8 cellular contexts compared by ENCODE assay signal in genomic region chr19:12757544-12758274, GRCh38. TPM values are rescaled to one million over a fixed set of nuclear protein-coding genes. Genes with fewer than 3 reads are reported as not detected.
A peak's percentile ranks its signal among the peaks of the same experiment; 100 is the strongest.
DNase-seq lines count a peak whose midpoint lies in the region; ATAC-seq and TF ChIP-seq lines count a peak whose summit lies in the region.

No MANE protein-coding gene starts in this region.

- peak; percentile 94 for ATAC-seq in left lung

- intact Hi-C loops in left lung (cut with DNase I): loop anchor here in 1 of 2 donors (5.0 kb wide), 1 partner anchor 95 kb away; no protein-coding TSS in a partner anchor

- TF ChIP-seq CTCF in left lung (IDR thresholded peaks at IDR 0.05): peak; percentile 87 to 96

- no peak overlapping the region for H3K27ac ChIP-seq in left lung

- DNase-seq in SIG-M5 treated with dmso at 0.1 percent for 504 hours (lab: John Stamatoyannopoulos, UW; ENCODE audit: unreplicated experiment) (peak; percentile 7), SIG-M5 (lab: John Stamatoyannopoulos, UW) (no peak), NCI-H460 (ENCODE audit: extremely low read depth, low read depth) (peak; percentile 47), dermis microvascular lymphatic vessel endothelial cell (ENCODE audit: low read depth in 2 of 2) (peak; percentile 30 to 73), left lung (peak; percentile 70 to 93), ureter (ENCODE audit: low spot score) (no peak)
- DNase-seq in activated CD4-positive, alpha-beta T cell treated with anti-CD3 and anti-CD28 coated beads for 4 hours: peak; percentile 51 to 52
- peak; percentile 65 for DNase-seq in stimulated activated CD4-positive, alpha-beta T cell treated with anti-CD3 and anti-CD28 coated beads, Interleukin-4, amount 100 ng/mL, for 24 hours

- no peaks in the 10 kb centered on the region for H3K9me3 ChIP-seq in left lung

- peak overlapping the region; percentile 30 to 32 for H3K4me3 ChIP-seq in left lung

- peaks cover 0 to 10% of the 10 kb centered on the region in 2 donors for H3K36me3 ChIP-seq in left lung

- H3K27me3 ChIP-seq in left lung: peaks cover 0 to 39% of the 10 kb centered on the region in 2 donors

- H3K4me1 ChIP-seq in left lung: peaks cover 0 to 17% of the 10 kb centered on the region in 2 donors

RNA-seq across cellular contexts. Expression of gene BEST2, which starts 6.1 kb away (rescaled TPM):
- 0.22 TPM in 1 of 2 replicates, not detected in the other for total RNA-seq in NCI-H460 (2014; rRNA removed; shearing (Covaris generic))
- 0.07 and 1.8 TPM in 2 replicates for polyA plus RNA-seq in NCI-H460 (2014; cell fraction: nucleus; rRNA removed)
- total RNA-seq in dermis microvascular lymphatic vessel endothelial cell (not detected in 2 replicates), left lung (not detected), ureter (not detected)

RNA-seq across cellular contexts. Expression of gene HOOK2, which starts 17.6 kb away (rescaled TPM):
- 6.0 TPM in 2 replicates for total RNA-seq in NCI-H460 (2014; rRNA removed; shearing (Covaris generic))
- 52.1 and 63.4 TPM in 2 replicates for polyA plus RNA-seq in NCI-H460 (2014; cell fraction: nucleus; rRNA removed)
- total RNA-seq in dermis microvascular lymphatic vessel endothelial cell: 6.2 and 12.0 TPM in 2 replicates
- total RNA-seq in left lung: 10 to 100 TPM; 57.7 to 57.9 TPM
- total RNA-seq in ureter: 79.0 TPM

RNA-seq across cellular contexts. Expression of gene GET3, which starts 20.4 kb away (rescaled TPM):
- 50.9 and 53.9 TPM in 2 replicates for total RNA-seq in NCI-H460 (2014; rRNA removed; shearing (Covaris generic))
- polyA plus RNA-seq in NCI-H460 (2014; cell fraction: nucleus; rRNA removed): 60.9 and 83.3 TPM in 2 replicates
- total RNA-seq in dermis microvascular lymphatic vessel endothelial cell: 82.2 and 92.3 TPM in 2 replicates
- 10 to 100 TPM; 70.4 to 71.2 TPM for total RNA-seq in left lung
- 55.6 TPM for total RNA-seq in ureter

RNA-seq across cellular contexts. Expression of gene TRIR, which starts 23.2 kb away (rescaled TPM):
- 141 and 145 TPM in 2 replicates for total RNA-seq in NCI-H460 (2014; rRNA removed; shearing (Covaris generic))
- 217 and 225 TPM in 2 replicates for polyA plus RNA-seq in NCI-H460 (2014; cell fraction: nucleus; rRNA removed)
- total RNA-seq in dermis microvascular lymphatic vessel endothelial cell (120 and 166 TPM in 2 replicates), left lung (100 to 1,000 TPM; 115 to 128 TPM), ureter (132 TPM)

RNA-seq across cellular contexts. Expression of gene JUNB, which starts 33.6 kb away (rescaled TPM):
- total RNA-seq in NCI-H460 (2014; rRNA removed; shearing (Covaris generic)): 137 and 153 TPM in 2 replicates
- 81.5 and 84.9 TPM in 2 replicates for polyA plus RNA-seq in NCI-H460 (2014; cell fraction: nucleus; rRNA removed)
- 71.4 and 164 TPM in 2 replicates for total RNA-seq in dermis microvascular lymphatic vessel endothelial cell
- total RNA-seq in left lung: 100 to 1,000 TPM; 131 to 135 TPM
- total RNA-seq in ureter: 191 TPM

Comparison
In these comparisons a context has a peak if more than half of its experiments do, and no peak if none do; other contexts are left out.
1. DNase-seq: peak in SIG-M5 treated with dmso at 0.1 percent for 504 hours (single experiment), NCI-H460 (single experiment), activated CD4-positive, alpha-beta T cell treated with anti-CD3 and anti-CD28 coated beads for 4 hours (2 of 2), dermis microvascular lymphatic vessel endothelial cell (2 of 2), left lung (2 of 2) and stimulated activated CD4-positive, alpha-beta T cell treated with anti-CD3 and anti-CD28 coated beads, Interleukin-4, amount 100 ng/mL, for 24 hours (single experiment); none in SIG-M5 (single experiment) and ureter (single experiment).